Comparison of ENCODE assay signal across 14 cellular contexts in the genomic region with DNA sequence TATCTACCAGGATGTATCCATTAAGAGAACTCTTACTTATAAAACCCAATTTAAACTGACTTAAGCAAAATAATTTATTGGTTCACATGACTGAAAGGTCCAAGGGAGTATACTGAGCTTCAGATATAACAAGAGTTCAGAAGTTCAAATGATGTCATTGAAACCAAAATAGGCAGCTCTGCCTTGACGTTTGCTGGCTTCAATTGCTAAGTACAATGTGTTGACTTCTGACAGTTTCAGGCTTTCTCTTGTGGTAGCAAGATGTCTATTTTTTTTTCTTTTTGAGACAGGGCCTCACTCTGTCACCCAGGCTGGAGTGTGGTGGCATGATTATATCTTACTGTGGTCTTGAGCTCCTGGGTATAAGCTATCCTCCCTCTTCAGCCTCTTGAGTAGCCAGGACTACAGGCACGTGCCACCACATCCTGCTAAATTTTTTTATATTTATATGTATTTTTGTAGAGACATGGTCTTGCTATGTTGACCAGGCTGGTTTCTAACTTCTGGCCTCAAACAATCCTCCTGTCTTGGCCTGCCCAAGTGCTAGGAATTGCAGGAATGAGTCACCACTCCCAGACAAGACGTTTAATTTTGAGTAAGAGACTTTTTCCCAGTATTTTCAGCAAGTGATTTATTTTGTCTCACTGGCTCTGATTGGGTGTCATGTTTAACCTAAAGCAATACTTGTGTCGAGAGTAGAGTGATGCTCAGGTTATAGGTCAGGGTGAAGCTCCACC.
DNase-seq lines count a peak whose midpoint lies in the region; ATAC-seq and TF ChIP-seq lines count a peak whose summit lies in the region.
"Had no signal": no experiment of that assay in that cellular context is flagged by ENCODE, and none has a peak within 500 bp of the region (broad histone marks: within the 10 kb centered on the region; RNA-seq: fewer than 3 reads in every experiment).

No MANE protein-coding gene starts in this region.

- ATAC-seq in GM19372 (IDR thresholded peaks at IDR 0.05; ENCODE audit: low read depth, unreplicated experiment) (peak; percentile 64), HG02763 (IDR thresholded peaks at IDR 0.05; ENCODE audit: unreplicated experiment) (peak; percentile 56)
- ATAC-seq in stimulated activated naive B cell treated with anti-CD40 and anti-IgM and Interleukin-4, amounts not matched to agents 10 μg/mL and 1 μg/mL and 100 μg/mL, for 72 hours (replicated peaks): no peak
- ATAC-seq: gastrocnemius medialis, HCT116 had no signal

- H3K36me3 ChIP-seq in thyroid gland: no peaks in the 10 kb centered on the region
- H3K36me3 ChIP-seq: gastrocnemius medialis had no signal

- H3K9me3 ChIP-seq in thyroid gland: no peaks in the 10 kb centered on the region
- H3K9me3 ChIP-seq: gastrocnemius medialis had no signal

- H3K36me3 Mint-ChIP-seq in stimulated activated naive B cell treated with anti-CD40 and anti-IgM and Interleukin-4, amounts not matched to agents 10 μg/mL and 1 μg/mL and 100 μg/mL, for 72 hours: no peaks in the 10 kb centered on the region

- peak; percentile 4 for DNase-seq in MV-4-11 (lab: John Stamatoyannopoulos, UW)
- peak; percentile 4 for DNase-seq in non-pigmented ciliary epithelial cell (ENCODE audit: low read depth)
- DNase-seq in stimulated activated naive B cell treated with anti-CD40 and anti-IgM and Interleukin-4, amounts not matched to agents 10 μg/mL and 1 μg/mL and 100 μg/mL, for 72 hours: no peak
- DNase-seq in coronary artery (ENCODE audit: low spot score): no peak
- no peak for DNase-seq in thyroid gland
- no peak for DNase-seq in iPS-NIHi7 (ENCODE audit: extremely low spot score)
- DNase-seq: activated CD4-positive, alpha-beta T cell treated with anti-CD3 and anti-CD28 coated beads, Interleukin-2, amount 10 ng/mL, durations not matched to agents 24 days and 14 days; gastrocnemius medialis; NCI-H1105 treated with DMSO at 0.1 percent for 48 hours; Right ventricle myocardium superior; stimulated activated CD4-positive, alpha-beta T cell treated with anti-CD3 and anti-CD28 coated beads, Interleukin-1b, Interleukin-23, amount 100 ng/mL, for 48 hours had no signal

- no peaks in the 10 kb centered on the region for H3K9me3 Mint-ChIP-seq in stimulated activated naive B cell treated with anti-CD40 and anti-IgM and Interleukin-4, amounts not matched to agents 10 μg/mL and 1 μg/mL and 100 μg/mL, for 72 hours
- H3K9me3 Mint-ChIP-seq: activated CD4-positive, alpha-beta T cell treated with anti-CD3 and anti-CD28 coated beads, Interleukin-2, amount 10 ng/mL, durations not matched to agents 24 days and 14 days had no signal

- no peaks in the 10 kb centered on the region for H3K27me3 ChIP-seq in thyroid gland
- H3K27me3 ChIP-seq: gastrocnemius medialis had no signal

- intact Hi-C loops in thyroid gland (cut with DNase I): no loop called here

- TF ChIP-seq POLR2A in thyroid gland (IDR thresholded peaks at IDR 0.05): no peak

- H3K27me3 Mint-ChIP-seq in stimulated activated naive B cell treated with anti-CD40 and anti-IgM and Interleukin-4, amounts not matched to agents 10 μg/mL and 1 μg/mL and 100 μg/mL, for 72 hours: no peaks in the 10 kb centered on the region
- H3K27me3 Mint-ChIP-seq: activated CD4-positive, alpha-beta T cell treated with anti-CD3 and anti-CD28 coated beads, Interleukin-2, amount 10 ng/mL, durations not matched to agents 24 days and 14 days had no signal

- H3K4me3 ChIP-seq in coronary artery (no peak overlapping the region), thyroid gland (replicated peaks in 1 of 3) (no peak overlapping the region)
- H3K4me3 ChIP-seq: gastrocnemius medialis had no signal

- H3K27ac ChIP-seq in coronary artery (no peak overlapping the region), thyroid gland (no peak overlapping the region)
- H3K27ac ChIP-seq: gastrocnemius medialis had no signal

- no peaks in the 10 kb centered on the region for H3K4me1 ChIP-seq in thyroid gland
- H3K4me1 ChIP-seq: gastrocnemius medialis had no signal

- TF ChIP-seq CTCF in coronary artery (IDR thresholded peaks at IDR 0.05) (no peak), thyroid gland (IDR thresholded peaks at IDR 0.05) (no peak)

- no peak overlapping the region for H3K4me3 Mint-ChIP-seq in stimulated activated naive B cell treated with anti-CD40 and anti-IgM and Interleukin-4, amounts not matched to agents 10 μg/mL and 1 μg/mL and 100 μg/mL, for 72 hours
- H3K4me3 Mint-ChIP-seq: activated CD4-positive, alpha-beta T cell treated with anti-CD3 and anti-CD28 coated beads, Interleukin-2, amount 10 ng/mL, durations not matched to agents 24 days and 14 days had no signal

- no peak overlapping the region for H3K27ac Mint-ChIP-seq in stimulated activated naive B cell treated with anti-CD40 and anti-IgM and Interleukin-4, amounts not matched to agents 10 μg/mL and 1 μg/mL and 100 μg/mL, for 72 hours
- H3K27ac Mint-ChIP-seq: activated CD4-positive, alpha-beta T cell treated with anti-CD3 and anti-CD28 coated beads, Interleukin-2, amount 10 ng/mL, durations not matched to agents 24 days and 14 days had no signal

- no peaks in the 10 kb centered on the region for H3K4me1 Mint-ChIP-seq in stimulated activated naive B cell treated with anti-CD40 and anti-IgM and Interleukin-4, amounts not matched to agents 10 μg/mL and 1 μg/mL and 100 μg/mL, for 72 hours
- H3K4me1 Mint-ChIP-seq: activated CD4-positive, alpha-beta T cell treated with anti-CD3 and anti-CD28 coated beads, Interleukin-2, amount 10 ng/mL, durations not matched to agents 24 days and 14 days had no signal

- WGBS in thyroid gland, 2 donors: 58 to 64% methylated on average over 4 of the region's 4 CpGs

Comparison
In these comparisons a context has a peak if more than half of its experiments do, and no peak if none do; other contexts are left out.
1. ATAC-seq: peak in GM19372 (single experiment) and HG02763 (single experiment); none in stimulated activated naive B cell treated with anti-CD40 and anti-IgM and Interleukin-4, amounts not matched to agents 10 μg/mL and 1 μg/mL and 100 μg/mL, for 72 hours (0 of 2).
2. DNase-seq: peak in MV-4-11 (single experiment) and non-pigmented ciliary epithelial cell (single experiment); none in stimulated activated naive B cell treated with anti-CD40 and anti-IgM and Interleukin-4, amounts not matched to agents 10 μg/mL and 1 μg/mL and 100 μg/mL, for 72 hours (single experiment), coronary artery (single experiment), thyroid gland (0 of 2) and iPS-NIHi7 (single experiment).